ENCODE assay signal across 9 cellular contexts in genomic region chr12:7677432-7677888, GRCh38. TPM values are rescaled to one million over a fixed set of nuclear protein-coding genes. Genes with fewer than 3 reads are reported as not detected.
DNase-seq lines count a peak whose midpoint lies in the region; ATAC-seq and TF ChIP-seq lines count a peak whose summit lies in the region.
"Not testable (repeated sequence)": the region's sequence is repeated elsewhere in the genome, so short reads cannot be mapped to it uniquely, and the experiment has no call there.
"Had no signal": no experiment of that assay in that cellular context is flagged by ENCODE, and none has a peak within 500 bp of the region (broad histone marks: within the 10 kb centered on the region; RNA-seq: fewer than 3 reads in every experiment).

No MANE protein-coding gene starts in this region.

- peak; percentile 61 for TF ChIP-seq CTCF in foreskin keratinocyte (conservative IDR thresholded peaks at IDR 0.05)
- peak; percentile 69 for TF ChIP-seq CTCF in type B pancreatic cell (conservative IDR thresholded peaks at IDR 0.05)

- DNase-seq in Caki2 (ENCODE audit: low read depth) (peak; percentile 30), HAP-1 (ENCODE audit: low spot score in 2 of 2) (peak; percentile 23 to 81), NCI-H2171 (lab: John Stamatoyannopoulos, UW) (peak; percentile 94), SW 1271 (lab: John Stamatoyannopoulos, UW) (peak; percentile 26 to 70), astrocyte of the hippocampus (ENCODE audit: low read depth, low spot score) (peak; percentile 17), foreskin keratinocyte (peak in 1 of 2 donors; percentile 19), myocyte (ENCODE audit: low read depth) (peak; percentile 39)
- not testable (repeated sequence) for DNase-seq in type B pancreatic cell (ENCODE audit: extremely low spot score, unreplicated experiment)

- not testable (repeated sequence) for H3K36me3 Mint-ChIP-seq in type B pancreatic cell

- not testable (repeated sequence) for H3K27ac ChIP-seq in foreskin keratinocyte

- not testable (repeated sequence) for H3K4me1 ChIP-seq in HAP-1, foreskin keratinocyte

- H3K4me1 Mint-ChIP-seq in type B pancreatic cell (ENCODE audit: unreplicated experiment) = not testable (repeated sequence)

- peak overlapping the region; percentile 8; the same call in 1 of the 2 replicates for H3K4me3 ChIP-seq in HAP-1

- H3K9me3 Mint-ChIP-seq in type B pancreatic cell = not testable (repeated sequence)

- H3K9me3 ChIP-seq in HAP-1 = not testable (repeated sequence)

- not testable (repeated sequence) for H3K27me3 ChIP-seq in HAP-1 (ENCODE audit: low read depth); foreskin keratinocyte

- not testable (repeated sequence) for ATAC-seq in foreskin keratinocyte

- H3K27ac Mint-ChIP-seq in type B pancreatic cell = not testable (repeated sequence)

- not testable (repeated sequence) for H3K36me3 ChIP-seq in HAP-1 (replicated peaks)

- not testable (repeated sequence) for H3K27me3 Mint-ChIP-seq in type B pancreatic cell

- H3K4me3 Mint-ChIP-seq in type B pancreatic cell = not testable (repeated sequence)

- in situ Hi-C loops in Caki2 (cut with HindIII; ENCODE audit: low pct_unique_long_range_greater_than_20kb, low sequenced_read_pairs); HAP-1 (cut with MboI; ENCODE audit: low sequenced_read_pairs): not testable (repeated sequence)

RNA-seq across cellular contexts. Expression of gene APOBEC1, which starts 11.8 kb away (rescaled TPM):
- not detected in 2 replicates for total RNA-seq in Caki2 (2014; rRNA removed; shearing (Covaris generic); ENCODE audit: low replicate concordance)
- total RNA-seq in foreskin keratinocyte (not detected in 2 replicates), myocyte (not detected in 2 replicates), type B pancreatic cell (ENCODE audit: low replicate concordance) (not detected in 2 replicates)
- not detected in 2 replicates for polyA plus RNA-seq in foreskin keratinocyte
- polyA plus RNA-seq in myocyte (2012) = not detected
- total RNA-seq: thoracic aorta had no signal

RNA-seq across cellular contexts. Expression of gene GDF3, which starts 18.1 kb away (rescaled TPM):
- total RNA-seq in Caki2 (2014; rRNA removed; shearing (Covaris generic); ENCODE audit: low replicate concordance) = not detected in 2 replicates
- total RNA-seq in foreskin keratinocyte (not detected in 2 replicates), myocyte (not detected in 2 replicates), type B pancreatic cell (ENCODE audit: low replicate concordance) (not detected in 2 replicates)
- polyA plus RNA-seq in foreskin keratinocyte = not detected in 2 replicates
- polyA plus RNA-seq in myocyte (2012) = not detected
- total RNA-seq: thoracic aorta had no signal

RNA-seq across cellular contexts. Expression of gene DPPA3, which starts 33.8 kb away (rescaled TPM):
- total RNA-seq in Caki2 (2014; rRNA removed; shearing (Covaris generic); ENCODE audit: low replicate concordance) = not detected in 2 replicates
- not detected in 2 replicates for total RNA-seq in foreskin keratinocyte
- polyA plus RNA-seq in foreskin keratinocyte = not detected in 2 replicates
- not detected in 2 replicates for total RNA-seq in myocyte
- polyA plus RNA-seq in myocyte (2012) = not detected
- total RNA-seq in type B pancreatic cell (ENCODE audit: low replicate concordance) = not detected in 2 replicates
- total RNA-seq: thoracic aorta had no signal
